In the genomic region with DNA sequence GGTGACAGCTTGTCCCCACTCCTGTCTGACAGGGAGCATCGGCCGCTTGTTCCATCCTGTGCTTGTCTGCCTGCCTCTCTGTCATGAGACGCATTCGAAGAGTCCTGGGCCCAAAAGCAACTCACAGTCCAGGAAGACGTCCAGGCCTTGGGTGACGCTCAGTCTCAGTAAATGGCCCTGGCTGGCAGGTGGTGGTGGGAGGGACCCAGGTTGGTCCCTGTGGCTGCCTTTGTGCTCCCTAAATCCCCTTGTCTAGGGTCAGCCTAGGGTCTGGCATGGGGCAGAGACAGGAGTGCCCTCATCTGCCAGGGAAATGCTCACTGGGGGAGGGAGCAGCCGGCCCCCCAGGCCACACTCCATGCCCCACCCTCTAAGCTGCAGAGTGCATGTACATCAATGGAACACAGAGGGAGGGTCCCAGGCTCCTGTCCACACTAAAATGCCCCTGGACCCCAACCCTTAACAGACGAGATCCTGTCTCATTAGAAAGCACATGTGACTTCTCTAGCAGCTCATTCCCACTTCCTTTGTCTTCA, we compare ENCODE assay signal across 1 cellular context.
TF ChIP-seq lines count a peak whose summit lies in the region.

No MANE protein-coding gene starts in this region.

TF ChIP-seq in GM23338, 12 proteins besides CTCF, POLR2A, EP300 and RAD21 (continued from another document):
- TF ChIP-seq EZH2 (IDR thresholded peaks at IDR 0.05; ENCODE audit: low read depth, unreplicated experiment) = no peak
- TF ChIP-seq STAT1 (IDR thresholded peaks at IDR 0.05; ENCODE audit: unreplicated experiment) = no peak
- TF ChIP-seq, protein P1, sequence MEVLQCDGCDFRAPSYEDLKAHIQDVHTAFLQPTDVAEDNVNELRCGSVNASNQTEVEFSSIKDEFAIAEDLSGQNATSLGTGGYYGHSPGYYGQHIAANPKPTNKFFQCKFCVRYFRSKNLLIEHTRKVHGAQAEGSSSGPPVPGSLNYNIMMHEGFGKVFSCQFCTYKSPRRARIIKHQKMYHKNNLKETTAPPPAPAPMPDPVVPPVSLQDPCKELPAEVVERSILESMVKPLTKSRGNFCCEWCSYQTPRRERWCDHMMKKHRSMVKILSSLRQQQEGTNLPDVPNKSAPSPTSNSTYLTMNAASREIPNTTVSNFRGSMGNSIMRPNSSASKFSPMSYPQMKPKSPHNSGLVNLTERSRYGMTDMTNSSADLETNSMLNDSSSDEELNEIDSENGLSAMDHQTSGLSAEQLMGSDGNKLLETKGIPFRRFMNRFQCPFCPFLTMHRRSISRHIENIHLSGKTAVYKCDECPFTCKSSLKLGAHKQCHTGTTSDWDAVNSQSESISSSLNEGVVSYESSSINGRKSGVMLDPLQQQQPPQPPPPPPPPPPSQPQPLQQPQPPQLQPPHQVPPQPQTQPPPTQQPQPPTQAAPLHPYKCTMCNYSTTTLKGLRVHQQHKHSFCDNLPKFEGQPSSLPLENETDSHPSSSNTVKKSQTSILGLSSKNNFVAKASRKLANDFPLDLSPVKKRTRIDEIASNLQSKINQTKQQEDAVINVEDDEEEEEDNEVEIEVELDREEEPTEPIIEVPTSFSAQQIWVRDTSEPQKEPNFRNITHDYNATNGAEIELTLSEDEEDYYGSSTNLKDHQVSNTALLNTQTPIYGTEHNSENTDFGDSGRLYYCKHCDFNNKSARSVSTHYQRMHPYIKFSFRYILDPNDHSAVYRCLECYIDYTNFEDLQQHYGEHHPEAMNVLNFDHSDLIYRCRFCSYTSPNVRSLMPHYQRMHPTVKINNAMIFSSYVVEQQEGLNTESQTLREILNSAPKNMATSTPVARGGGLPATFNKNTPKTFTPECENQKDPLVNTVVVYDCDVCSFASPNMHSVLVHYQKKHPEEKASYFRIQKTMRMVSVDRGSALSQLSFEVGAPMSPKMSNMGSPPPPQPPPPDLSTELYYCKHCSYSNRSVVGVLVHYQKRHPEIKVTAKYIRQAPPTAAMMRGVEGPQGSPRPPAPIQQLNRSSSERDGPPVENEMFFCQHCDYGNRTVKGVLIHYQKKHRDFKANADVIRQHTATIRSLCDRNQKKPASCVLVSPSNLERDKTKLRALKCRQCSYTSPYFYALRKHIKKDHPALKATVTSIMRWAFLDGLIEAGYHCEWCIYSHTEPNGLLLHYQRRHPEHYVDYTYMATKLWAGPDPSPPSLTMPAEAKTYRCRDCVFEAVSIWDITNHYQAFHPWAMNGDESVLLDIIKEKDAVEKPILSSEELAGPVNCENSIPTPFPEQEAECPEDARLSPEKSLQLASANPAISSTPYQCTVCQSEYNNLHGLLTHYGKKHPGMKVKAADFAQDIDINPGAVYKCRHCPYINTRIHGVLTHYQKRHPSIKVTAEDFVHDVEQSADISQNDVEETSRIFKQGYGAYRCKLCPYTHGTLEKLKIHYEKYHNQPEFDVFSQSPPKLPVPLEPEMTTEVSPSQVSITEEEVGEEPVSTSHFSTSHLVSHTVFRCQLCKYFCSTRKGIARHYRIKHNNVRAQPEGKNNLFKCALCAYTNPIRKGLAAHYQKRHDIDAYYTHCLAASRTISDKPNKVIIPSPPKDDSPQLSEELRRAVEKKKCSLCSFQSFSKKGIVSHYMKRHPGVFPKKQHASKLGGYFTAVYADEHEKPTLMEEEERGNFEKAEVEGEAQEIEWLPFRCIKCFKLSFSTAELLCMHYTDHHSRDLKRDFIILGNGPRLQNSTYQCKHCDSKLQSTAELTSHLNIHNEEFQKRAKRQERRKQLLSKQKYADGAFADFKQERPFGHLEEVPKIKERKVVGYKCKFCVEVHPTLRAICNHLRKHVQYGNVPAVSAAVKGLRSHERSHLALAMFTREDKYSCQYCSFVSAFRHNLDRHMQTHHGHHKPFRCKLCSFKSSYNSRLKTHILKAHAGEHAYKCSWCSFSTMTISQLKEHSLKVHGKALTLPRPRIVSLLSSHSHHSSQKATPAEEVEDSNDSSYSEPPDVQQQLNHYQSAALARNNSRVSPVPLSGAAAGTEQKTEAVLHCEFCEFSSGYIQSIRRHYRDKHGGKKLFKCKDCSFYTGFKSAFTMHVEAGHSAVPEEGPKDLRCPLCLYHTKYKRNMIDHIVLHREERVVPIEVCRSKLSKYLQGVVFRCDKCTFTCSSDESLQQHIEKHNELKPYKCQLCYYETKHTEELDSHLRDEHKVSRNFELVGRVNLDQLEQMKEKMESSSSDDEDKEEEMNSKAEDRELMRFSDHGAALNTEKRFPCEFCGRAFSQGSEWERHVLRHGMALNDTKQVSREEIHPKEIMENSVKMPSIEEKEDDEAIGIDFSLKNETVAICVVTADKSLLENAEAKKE (CRISPR knock-in tag; IDR thresholded peaks at IDR 0.05) = no peak
- TF ChIP-seq NANOG (IDR thresholded peaks at IDR 0.05; ENCODE audit: borderline replicate concordance) = no peak
TF ChIP-seq in GM23338: peak in this region for 0.
